ENCODE assay signal across 31 cellular contexts in the genomic region with DNA sequence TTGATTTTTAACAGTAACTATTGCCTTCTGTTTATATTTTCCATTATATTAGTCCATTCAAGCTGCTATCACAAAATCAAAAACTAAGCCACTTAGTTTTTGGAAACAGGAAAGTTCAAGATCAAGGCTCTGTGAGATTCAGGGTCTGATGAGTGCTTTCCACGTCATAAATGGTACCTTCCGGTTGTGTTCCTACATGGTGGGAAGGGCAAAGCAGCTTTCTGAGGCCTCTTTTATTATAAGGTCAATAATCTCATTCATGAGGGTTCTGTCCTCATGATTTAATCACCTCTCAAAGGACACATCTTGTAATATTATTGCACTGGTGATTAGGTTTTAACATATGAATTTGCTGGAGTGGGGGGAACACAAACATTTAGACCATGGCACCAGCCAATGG.
"Had no signal": no experiment of that assay in that cellular context is flagged by ENCODE, and none has a peak within 500 bp of the region (broad histone marks: within the 10 kb centered on the region; RNA-seq: fewer than 3 reads in every experiment).

No MANE protein-coding gene starts in this region.

- H3K4me1 ChIP-seq: adrenal gland, ascending aorta, body of pancreas, breast epithelium had no signal

- H3K9me3 ChIP-seq: adrenal gland, ascending aorta, body of pancreas, breast epithelium had no signal

- H3K27me3 ChIP-seq: adrenal gland, ascending aorta, body of pancreas, brain microvascular endothelial cell, breast epithelium, cardiac muscle cell had no signal

- ATAC-seq: activated naive CD4-positive, alpha-beta T cell treated with anti-CD3 and anti-CD28 coated beads, Interleukin-2, amount 50 U/mL, for 72 hours; activated naive CD8-positive, alpha-beta T cell treated with anti-CD3 and anti-CD28 coated beads, Interleukin-2, amount 50 U/mL, for 24 hours; activated T-cell treated with anti-CD3 and anti-CD28 coated beads, Interleukin-2, amount 50 U/mL, for 4 hours; activated T-cell treated with anti-CD3 and anti-CD28 coated beads, Interleukin-2, amount 50 U/mL, for 72 hours; activated T-helper 17 cell treated with anti-CD3 and anti-CD28 coated beads, Interleukin-2, amount 50 U/mL, for 72 hours; body of pancreas had no signal

- H3K4me3 ChIP-seq: adrenal gland, ascending aorta, body of pancreas, breast epithelium, cardiac muscle cell had no signal

- H3K36me3 ChIP-seq: adrenal gland, ascending aorta, brain microvascular endothelial cell, breast epithelium, cardiac muscle cell had no signal

- DNase-seq: activated effector memory CD4-positive, alpha-beta T cell treated with anti-CD3 and anti-CD28 coated beads, Interleukin-2, amount 50 U/mL, for 16 hours; activated effector memory CD4-positive, alpha-beta T cell treated with Interleukin-2 at 50 U/mL for 16 hours; activated gamma-delta T cell; activated gamma-delta T cell treated with Interleukin-2 at 50 U/mL for 16 hours; activated naive CD4-positive, alpha-beta T cell; activated naive CD4-positive, alpha-beta T cell treated with anti-CD3 and anti-CD28 coated beads for 36 hours; activated naive CD4-positive, alpha-beta T cell treated with anti-CD3 and anti-CD28 coated beads, Interleukin-2, amount 10 ng/mL, durations not matched to agents 7 days and 5 days; activated naive CD4-positive, alpha-beta T cell treated with anti-CD3 and anti-CD28 coated beads, Interleukin-2, amount 50 U/mL, for 16 hours; activated naive CD4-positive, alpha-beta T cell treated with Interleukin-2 at 50 U/mL for 16 hours; activated naive CD8-positive, alpha-beta T cell treated with anti-CD3 and anti-CD28 coated beads for 36 hours; activated naive CD8-positive, alpha-beta T cell treated with anti-CD3 and anti-CD28 coated beads, Interleukin-2, amount 10 ng/mL, durations not matched to agents 7 days and 5 days; activated naive CD8-positive, alpha-beta T cell treated with anti-CD3 and anti-CD28 coated beads, Interleukin-2, amount 50 U/mL, for 24 hours; activated T-cell treated with anti-CD3 and anti-CD28 coated beads, Interleukin-2, amount 50 U/mL, for 24 hours; activated T-cell treated with anti-CD3 and anti-CD28 coated beads, Interleukin-2, amount 50 U/mL, for 4 hours; activated T-cell treated with anti-CD3 and anti-CD28 coated beads, Interleukin-2, amount 50 U/mL, for 48 hours; activated T-cell treated with anti-CD3 and anti-CD28 coated beads, Interleukin-2, amount 50 U/mL, for 72 hours; adrenal gland; amniotic stem cell; amygdala; anterior cingulate cortex; aorta; body of pancreas; brain microvascular endothelial cell; caudate nucleus; central memory CD4-positive, alpha-beta T cell; cerebellar nuclear complex had no signal

- H3K27ac ChIP-seq: adrenal gland, ascending aorta, body of pancreas, brain microvascular endothelial cell, breast epithelium, cardiac muscle cell had no signal
